9 cellular contexts compared by ENCODE assay signal in the genomic region with DNA sequence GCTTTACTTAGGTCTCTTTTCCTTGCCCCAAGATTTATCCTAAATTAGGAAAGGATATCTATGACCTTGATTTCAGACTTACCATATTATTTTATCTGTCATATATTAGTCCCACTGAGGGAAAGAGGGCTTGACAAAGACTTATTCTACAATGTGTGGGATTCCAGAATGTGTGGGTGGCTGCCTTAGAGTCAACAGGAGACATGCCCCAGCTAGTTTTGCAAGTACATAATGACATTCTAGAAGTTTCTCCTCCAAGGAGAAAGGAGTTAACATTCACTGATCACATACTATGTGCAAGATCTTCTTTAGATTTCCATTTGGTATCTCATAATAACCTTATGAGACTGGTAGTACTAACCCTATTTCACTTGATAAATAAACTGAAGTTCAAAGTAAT. TPM values are rescaled to one million over a fixed set of nuclear protein-coding genes. Genes with fewer than 3 reads are reported as not detected.
DNase-seq lines count a peak whose midpoint lies in the region; ATAC-seq and TF ChIP-seq lines count a peak whose summit lies in the region.
"Had no signal": no experiment of that assay in that cellular context is flagged by ENCODE, and none has a peak within 500 bp of the region (broad histone marks: within the 10 kb centered on the region; RNA-seq: fewer than 3 reads in every experiment).

No MANE protein-coding gene starts in this region.

- H3K27ac Mint-ChIP-seq in T-helper 17 cell (peak overlapping the region; percentile 63), nephron progenitor cell (peak overlapping the region; percentile 4)

- TF ChIP-seq CTCF in nephron progenitor cell (IDR thresholded peaks at IDR 0.05) = no peak

- H3K4me3 Mint-ChIP-seq in T-helper 17 cell (no peak overlapping the region), nephron progenitor cell (no peak overlapping the region)

- H3K9me3 Mint-ChIP-seq in nephron progenitor cell = peaks cover 6% of the 10 kb centered on the region

- H3K36me3 Mint-ChIP-seq in T-helper 17 cell (ENCODE audit: low read depth) (peaks cover 8% of the 10 kb centered on the region), nephron progenitor cell (ENCODE audit: low read depth) (peaks cover 89% of the 10 kb centered on the region)

- peaks cover 14% of the 10 kb centered on the region for H3K4me1 Mint-ChIP-seq in T-helper 17 cell
- no peaks in the 10 kb centered on the region for H3K4me1 Mint-ChIP-seq in nephron progenitor cell

- no peaks in the 10 kb centered on the region for H3K9me3 ChIP-seq in T-helper 17 cell (ENCODE audit: control insufficient read depth, low read length, poor library complexity, severe bottlenecking)

- DNase-seq in T-helper 17 cell = no peak
- no peak for DNase-seq in nephron progenitor cell
- no peak for DNase-seq in NCI-H2107 (lab: John Stamatoyannopoulos, UW)
- DNase-seq in activated gamma-delta T cell treated with Interleukin-2 at 50 U/mL for 16 hours = no peak
- no peak for DNase-seq in NCI-H1930 (lab: John Stamatoyannopoulos, UW)
- DNase-seq: caudate nucleus; stimulated activated CD4-positive, alpha-beta T cell treated with anti-CD3 and anti-CD28 coated beads, Interleukin-4, amount 100 ng/mL, for 1 hour had no signal

- H3K27me3 Mint-ChIP-seq in T-helper 17 cell (no peaks in the 10 kb centered on the region), nephron progenitor cell (ENCODE audit: low read depth, poor library complexity) (no peaks in the 10 kb centered on the region)

- ATAC-seq in GM18870 (IDR thresholded peaks at IDR 0.05; ENCODE audit: unreplicated experiment) (peak; percentile 14), HG02588 (IDR thresholded peaks at IDR 0.05; ENCODE audit: unreplicated experiment) (peak; percentile 22), T-helper 17 cell (no peak)

RNA-seq across cellular contexts. Expression of a gene that starts 25.1 kb away (rescaled TPM):
- total RNA-seq in T-helper 17 cell = 10 to 100 TPM; 12.5 to 13.6 TPM

RNA-seq across cellular contexts. Expression of a gene that starts 52.3 kb away (rescaled TPM):
- total RNA-seq in T-helper 17 cell = 1 to 10 TPM in 1 of 2 donors, under 1 TPM in 1; 0.23 to 1.2 TPM
